ENCODE assay signal across 9 cellular contexts in genomic region chr2:136051001-136051724, GRCh38.
A peak's percentile ranks its signal among the peaks of the same experiment; 100 is the strongest.
DNase-seq lines count a peak whose midpoint lies in the region; ATAC-seq and TF ChIP-seq lines count a peak whose summit lies in the region.
"Had no signal": no experiment of that assay in that cellular context is flagged by ENCODE, and none has a peak within 500 bp of the region (broad histone marks: within the 10 kb centered on the region; RNA-seq: fewer than 3 reads in every experiment).

No MANE protein-coding gene starts in this region.

- no peaks in the 10 kb centered on the region for H3K27me3 Mint-ChIP-seq in chondrocyte (ENCODE audit: low read depth)

- no peaks in the 10 kb centered on the region for H3K9me3 Mint-ChIP-seq in chondrocyte (ENCODE audit: low read depth)

- POLR2A ChIA-PET in HEK293 (lab: Yijun Ruan, JAX), result no interaction called here

- H3K4me3 Mint-ChIP-seq in chondrocyte (ENCODE audit: unreplicated experiment), result no peak overlapping the region

- H3K4me1 ChIP-seq in HEK293 (ENCODE audit: control insufficient read depth, insufficient read depth, low read length), result no peaks in the 10 kb centered on the region

- H3K27ac Mint-ChIP-seq in chondrocyte (ENCODE audit: unreplicated experiment), result no peak overlapping the region

- no peaks in the 10 kb centered on the region for H3K36me3 Mint-ChIP-seq in chondrocyte (ENCODE audit: low read depth)

- H3K9me3 ChIP-seq in HEK293 (ENCODE audit: control insufficient read depth, insufficient read depth, low read depth, low read length), result no peaks in the 10 kb centered on the region

- CTCF ChIA-PET in HEK293 (lab: Yijun Ruan, JAX), result no interaction called here

- TF ChIP-seq CTCF in HEK293 (tag by site-specific recombination; IDR thresholded peaks at IDR 0.05) (no peak), chondrocyte (IDR thresholded peaks at IDR 0.05) (no peak)

- no peaks in the 10 kb centered on the region for H3K36me3 ChIP-seq in HEK293 (ENCODE audit: control insufficient read depth in 2 of 2, insufficient read depth in 1 of 2, low read length in 2 of 2)

- H3K4me3 ChIP-seq in HEK293 (ENCODE audit: low read depth, low read length), result no peak overlapping the region

- ATAC-seq in GM19035 (IDR thresholded peaks at IDR 0.05; ENCODE audit: unreplicated experiment) (peak; percentile 55), HG03521 (IDR thresholded peaks at IDR 0.05; ENCODE audit: unreplicated experiment) (peak; percentile 43)
- ATAC-seq: Panc1 had no signal

- DNase-seq in germinal center (ENCODE audit: low spot score), result peak; percentile 17
- no peak for DNase-seq in GF-D8 (lab: John Stamatoyannopoulos, UW)
- DNase-seq in chondrocyte (ENCODE audit: low spot score), result no peak
- DNase-seq in SW 1271 (lab: John Stamatoyannopoulos, UW), result no peak
- DNase-seq: activated CD4-positive, alpha-beta T cell treated with anti-CD3 and anti-CD28 coated beads, Interleukin-2, amount 50 U/mL, for 1 hour had no signal

- H3K27ac ChIP-seq in HEK293 (ENCODE audit: extremely low read depth, low read depth, low read length), result no peak overlapping the region

- no peaks in the 10 kb centered on the region for H3K4me1 Mint-ChIP-seq in chondrocyte (ENCODE audit: low read depth)

TF ChIP-seq in HEK293, 187 proteins besides CTCF, POLR2A, EP300 and RAD21:
- TF ChIP-seq, protein P1, sequence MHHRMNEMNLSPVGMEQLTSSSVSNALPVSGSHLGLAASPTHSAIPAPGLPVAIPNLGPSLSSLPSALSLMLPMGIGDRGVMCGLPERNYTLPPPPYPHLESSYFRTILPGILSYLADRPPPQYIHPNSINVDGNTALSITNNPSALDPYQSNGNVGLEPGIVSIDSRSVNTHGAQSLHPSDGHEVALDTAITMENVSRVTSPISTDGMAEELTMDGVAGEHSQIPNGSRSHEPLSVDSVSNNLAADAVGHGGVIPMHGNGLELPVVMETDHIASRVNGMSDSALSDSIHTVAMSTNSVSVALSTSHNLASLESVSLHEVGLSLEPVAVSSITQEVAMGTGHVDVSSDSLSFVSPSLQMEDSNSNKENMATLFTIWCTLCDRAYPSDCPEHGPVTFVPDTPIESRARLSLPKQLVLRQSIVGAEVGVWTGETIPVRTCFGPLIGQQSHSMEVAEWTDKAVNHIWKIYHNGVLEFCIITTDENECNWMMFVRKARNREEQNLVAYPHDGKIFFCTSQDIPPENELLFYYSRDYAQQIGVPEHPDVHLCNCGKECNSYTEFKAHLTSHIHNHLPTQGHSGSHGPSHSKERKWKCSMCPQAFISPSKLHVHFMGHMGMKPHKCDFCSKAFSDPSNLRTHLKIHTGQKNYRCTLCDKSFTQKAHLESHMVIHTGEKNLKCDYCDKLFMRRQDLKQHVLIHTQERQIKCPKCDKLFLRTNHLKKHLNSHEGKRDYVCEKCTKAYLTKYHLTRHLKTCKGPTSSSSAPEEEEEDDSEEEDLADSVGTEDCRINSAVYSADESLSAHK (tag by site-specific recombination; IDR thresholded peaks at IDR 0.05), result peak; percentile 47; the same call in 1 of the 2 replicates
- no peak for TF ChIP-seq ZNF366 (tag by site-specific recombination; conservative IDR thresholded peaks at IDR 0.05)
- no peak for TF ChIP-seq EGR2 (tag by site-specific recombination; IDR thresholded peaks at IDR 0.05; ENCODE audit: low read depth)
TF ChIP-seq in HEK293: peak in this region for 1.
